ENCODE assay signal across 8 cellular contexts in genomic region chr7:36155811-36156361, GRCh38. TPM values are rescaled to one million over a fixed set of nuclear protein-coding genes. Genes with fewer than 3 reads are reported as not detected.
DNase-seq lines count a peak whose midpoint lies in the region; ATAC-seq and TF ChIP-seq lines count a peak whose summit lies in the region.

No MANE protein-coding gene starts in this region.

- H2BK15ac ChIP-seq in mesenchymal stem cell (ENCODE audit: low read depth, poor library complexity, severe bottlenecking) = no peak overlapping the region

- H3K4ac ChIP-seq in mesenchymal stem cell (ENCODE audit: low read depth in 1 of 2, low read length in 2 of 2) = no peak overlapping the region

- H2BK120ac ChIP-seq in mesenchymal stem cell (ENCODE audit: low read depth, low read length) = no peak overlapping the region

- no peak overlapping the region for H2BK5ac ChIP-seq in mesenchymal stem cell (ENCODE audit: low read depth, low read length, poor library complexity, severe bottlenecking)

- H3K27ac ChIP-seq in body of pancreas (peak overlapping the region in 3 of 4 donors; percentile 44 to 90 (median 57)), mesenchymal stem cell (ENCODE audit: low read length, poor library complexity, severe bottlenecking) (no peak overlapping the region), upper lobe of right lung (no peak overlapping the region)

- H3K36me3 ChIP-seq in body of pancreas (replicated peaks in 1 of 2; ENCODE audit: insufficient read depth in 1 of 2, low read depth in 2 of 2) (no peaks in the 10 kb centered on the region), mesenchymal stem cell (ENCODE audit: control insufficient read depth in 1 of 2, insufficient read depth in 2 of 2, low read depth in 1 of 2, low read length in 2 of 2) (peaks cover 0 to 12% of the 10 kb centered on the region in 2 experiments), upper lobe of right lung (no peaks in the 10 kb centered on the region)

- H3K14ac ChIP-seq in mesenchymal stem cell (ENCODE audit: low read length in 2 of 2) = no peak overlapping the region

- ATAC-seq in body of pancreas (no peak), upper lobe of right lung (no peak), HG03460 (IDR thresholded peaks at IDR 0.05; ENCODE audit: unreplicated experiment) (no peak)

- H2AFZ ChIP-seq in mesenchymal stem cell (ENCODE audit: low read depth, low read length) = no peak overlapping the region

- H3K4me3 ChIP-seq in body of pancreas (no peak overlapping the region), mesenchymal stem cell (ENCODE audit: insufficient read depth in 1 of 2, low read depth in 1 of 2, low read length in 2 of 2) (peak overlapping the region in 1 of 2 experiments; percentile 85), upper lobe of right lung (peak overlapping the region; percentile 28)

- no peaks in the 10 kb centered on the region for H3K79me1 ChIP-seq in mesenchymal stem cell (replicated peaks; ENCODE audit: low read length, poor library complexity, severe bottlenecking)

- no peak overlapping the region for H4K91ac ChIP-seq in mesenchymal stem cell (ENCODE audit: low read length)

- no peak overlapping the region for H3K23ac ChIP-seq in mesenchymal stem cell (ENCODE audit: low read length in 2 of 2)

- WGBS in body of pancreas, 2 donors = 40 to 44% methylated on average over 12 of the region's 12 CpGs
- WGBS in mesenchymal stem cell = 57% methylated on average over 10 of the region's 12 CpGs

- H3K27me3 ChIP-seq in body of pancreas (no peaks in the 10 kb centered on the region), mesenchymal stem cell (ENCODE audit: control insufficient read depth in 1 of 2, insufficient read depth in 1 of 2, low read length in 2 of 2) (no peaks in the 10 kb centered on the region), upper lobe of right lung (no peaks in the 10 kb centered on the region)

- intact Hi-C loops in body of pancreas (cut with DNase I) (no loop called here), upper lobe of right lung (cut with DNase I) (no loop called here)

- H3K4me1 ChIP-seq in body of pancreas = peaks cover 77% of the 10 kb centered on the region
- H3K4me1 ChIP-seq in mesenchymal stem cell (ENCODE audit: control insufficient read depth, insufficient read depth, low read depth, low read length) = peaks cover 23% of the 10 kb centered on the region
- peaks cover 27% of the 10 kb centered on the region for H3K4me1 ChIP-seq in upper lobe of right lung

- no peak overlapping the region for H4K8ac ChIP-seq in mesenchymal stem cell (ENCODE audit: low read length)

- no peaks in the 10 kb centered on the region for H3K9me3 ChIP-seq in body of pancreas
- no peaks in the 10 kb centered on the region for H3K9me3 ChIP-seq in mesenchymal stem cell (ENCODE audit: control insufficient read depth, low read length)
- no peaks in the 10 kb centered on the region for H3K9me3 ChIP-seq in upper lobe of right lung

- H2AK5ac ChIP-seq in mesenchymal stem cell (ENCODE audit: low read length, severe bottlenecking) = no peak overlapping the region

- peak overlapping the region; percentile 9 for H3K4me2 ChIP-seq in mesenchymal stem cell (ENCODE audit: low read length, poor library complexity, severe bottlenecking)

- H3K9ac ChIP-seq in mesenchymal stem cell (ENCODE audit: low read length) = peak overlapping the region; percentile 52

- H3K18ac ChIP-seq in mesenchymal stem cell (ENCODE audit: low read depth in 1 of 2, low read length in 2 of 2) = no peak overlapping the region

- TF ChIP-seq POLR2A in body of pancreas (IDR thresholded peaks at IDR 0.05) = peak in 1 of 3 donors; percentile 34

- TF ChIP-seq CTCF in body of pancreas (IDR thresholded peaks at IDR 0.05) (peak in 3 of 7 experiments; percentile 15 to 25 (median 22)), upper lobe of right lung (IDR thresholded peaks at IDR 0.05) (no peak)

- H2BK12ac ChIP-seq in mesenchymal stem cell (ENCODE audit: low read length in 2 of 2) = no peak overlapping the region

- DNase-seq in NOMO-1 treated with dmso at 0.1 percent for 144 hours (lab: John Stamatoyannopoulos, UW; ENCODE audit: unreplicated experiment) (peak; percentile 13), NOMO-1 (lab: John Stamatoyannopoulos, UW; ENCODE audit: unreplicated experiment in 2 of 2) (no peak), body of pancreas (peak; percentile 73 to 80 (median 80)), mesenchymal stem cell (peak; percentile 6), upper lobe of right lung (no peak), NCI-H345 treated with DMSO at 0.1 percent for 48 hours (lab: John Stamatoyannopoulos, UW; ENCODE audit: unreplicated experiment) (no peak)
- DNase-seq in activated CD8-positive, alpha-beta memory T cell treated with anti-CD3 and anti-CD28 coated beads, Interleukin-2, amount 50 U/mL, for 4 hours = no peak

RNA-seq across cellular contexts. Expression of gene EEPD1, which starts 2.8 kb away (rescaled TPM):
- total RNA-seq in body of pancreas (10 to 100 TPM; 13.5 to 24.1 TPM), upper lobe of right lung (9.9 TPM)
- 5.2 TPM for polyA plus RNA-seq in mesenchymal stem cell (2013, experiment 1 of 2)
- 4.3 TPM for polyA plus RNA-seq in mesenchymal stem cell (2013, experiment 2 of 2)

Comparison
In these comparisons a context has a peak if more than half of its experiments do, and no peak if none do; other contexts are left out.
1. DNase-seq: peak in NOMO-1 treated with dmso at 0.1 percent for 144 hours (single experiment), body of pancreas (4 of 4) and mesenchymal stem cell (single experiment); none in NOMO-1 (0 of 2), upper lobe of right lung (single experiment), activated CD8-positive, alpha-beta memory T cell treated with anti-CD3 and anti-CD28 coated beads, Interleukin-2, amount 50 U/mL, for 4 hours (single experiment) and NCI-H345 treated with DMSO at 0.1 percent for 48 hours (single experiment).
2. H3K27ac ChIP-seq: peak in body of pancreas (3 of 4); none in mesenchymal stem cell (single experiment) and upper lobe of right lung (single experiment).